ENCODE assay signal across 10 cellular contexts in the genomic region with DNA sequence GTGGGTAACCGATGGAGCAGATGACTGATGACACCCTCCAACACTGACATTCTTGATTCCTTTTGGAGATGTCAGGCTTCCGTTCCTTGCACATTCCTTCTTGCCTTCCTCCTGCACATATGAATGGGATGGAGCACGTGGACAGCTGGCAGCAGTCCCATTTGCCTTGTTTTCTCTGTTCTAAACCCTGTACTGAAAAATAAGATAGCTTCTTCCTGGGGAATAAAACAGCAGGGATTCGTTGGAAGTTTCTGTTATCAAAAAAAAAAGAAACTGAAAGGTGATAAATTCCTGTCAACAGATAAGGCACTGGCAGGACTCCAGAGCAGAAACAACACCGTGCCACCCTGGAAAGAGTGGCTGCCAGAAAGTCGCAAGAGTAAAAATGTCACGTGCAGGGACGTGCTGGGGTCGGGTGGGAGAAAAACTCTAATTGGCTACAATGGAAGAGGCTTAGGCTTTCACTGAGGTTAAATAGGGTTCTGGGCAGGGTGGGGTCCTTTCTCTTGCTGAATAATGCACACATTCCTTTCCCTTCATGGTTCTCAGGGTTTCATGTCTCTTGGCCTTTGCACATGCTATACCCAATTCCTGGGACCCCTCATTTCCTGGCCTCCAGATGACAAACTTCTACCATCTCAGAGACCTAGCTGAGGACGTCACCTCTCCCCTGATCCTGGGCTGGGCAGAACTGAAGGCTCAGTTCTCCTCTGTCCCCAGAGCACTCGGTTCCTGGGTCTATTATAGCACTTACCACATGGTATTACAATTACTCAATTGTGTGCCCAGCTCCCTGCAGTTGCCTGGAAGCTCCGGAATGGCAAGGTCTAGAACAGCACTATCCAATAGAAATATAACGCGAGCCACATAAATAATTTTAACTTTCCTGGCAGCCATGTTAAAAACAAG. TPM values are rescaled to one million over a fixed set of nuclear protein-coding genes. Genes with fewer than 3 reads are reported as not detected.
DNase-seq lines count a peak whose midpoint lies in the region; ATAC-seq, FAIRE-seq and TF ChIP-seq lines count a peak whose summit lies in the region.
"Had no signal": no experiment of that assay in that cellular context is flagged by ENCODE, and none has a peak within 500 bp of the region (broad histone marks: within the 10 kb centered on the region; RNA-seq: fewer than 3 reads in every experiment).

No MANE protein-coding gene starts in this region.

- DNase-seq in EH (ENCODE audit: low read depth) = peak; percentile 51
- peak; percentile 33 for DNase-seq in RPMI8226
- DNase-seq in heart right ventricle = peak; percentile 18 to 39
- DNase-seq in pancreas = peak in 4 of 6 donors; percentile 34 to 49 (median 46)
- no peak for DNase-seq in dedifferentiated amniotic fluid mesenchymal stem cell (ENCODE audit: extremely low spot score)
- no peak for DNase-seq in UCSD-AML1 (lab: John Stamatoyannopoulos, UW; ENCODE audit: unreplicated experiment)
- no peak for DNase-seq in D721Med (ENCODE audit: insufficient read length, low spot score)

- H3K36me3 ChIP-seq in heart right ventricle (no peaks in the 10 kb centered on the region), pancreas (no peaks in the 10 kb centered on the region)
- H3K36me3 ChIP-seq: BLaER1 had no signal

- FAIRE-seq in pancreas (lab: Jason Lieb, UNC) = no peak
- no peak for FAIRE-seq in D721Med (lab: Jason Lieb, UNC)
- FAIRE-seq: K562 had no signal

- H3K4me3 ChIP-seq in heart right ventricle (no peak overlapping the region), pancreas (no peak overlapping the region)
- H3K4me3 ChIP-seq: BLaER1, K562 had no signal

- H3K9me3 ChIP-seq in heart right ventricle (no peaks in the 10 kb centered on the region), pancreas (no peaks in the 10 kb centered on the region)
- H3K9me3 ChIP-seq: BLaER1 had no signal

- peak overlapping the region; percentile 69 to 100 (median 80) for H3K27ac ChIP-seq in heart right ventricle
- H3K27ac ChIP-seq in pancreas = peak overlapping the region in 3 of 4 donors; percentile 16 to 53 (median 53)
- H3K27ac ChIP-seq: BLaER1 had no signal

- intact Hi-C loops in heart right ventricle (cut with DNase I) (loop anchor here in 2 of 10 donors (5.0 kb wide), 2 partner anchors 723 to 728 kb away; no protein-coding TSS in a partner anchor), pancreas (cut with DNase I) (no loop called here)

- ATAC-seq in heart right ventricle = peak; percentile 50 to 78 (median 66)
- peak; percentile 46 to 69 (median 65) for ATAC-seq in pancreas
- no peak for ATAC-seq in GM21737 (IDR thresholded peaks at IDR 0.05; ENCODE audit: unreplicated experiment)
- ATAC-seq: K562 had no signal

- H3K4me1 ChIP-seq in heart right ventricle (peaks cover 11 to 84% (median 55%) of the 10 kb centered on the region in 9 donors), pancreas (peaks cover 8 to 23% (median 15%) of the 10 kb centered on the region in 3 donors)

- WGBS in heart right ventricle, 2 donors = 24% methylated on average over 14 of the region's 14 CpGs
- 24 to 27% methylated on average over 14 of the region's 14 CpGs for WGBS in pancreas, 2 donors

- H3K27me3 ChIP-seq in heart right ventricle = peaks cover 0 to 4% (median 0%) of the 10 kb centered on the region in 7 donors
- H3K27me3 ChIP-seq in pancreas = no peaks in the 10 kb centered on the region
- H3K27me3 ChIP-seq: BLaER1 had no signal

- TF ChIP-seq CTCF in heart right ventricle (IDR thresholded peaks at IDR 0.05) = no peak
- TF ChIP-seq CTCF in pancreas (IDR thresholded peaks at IDR 0.05) = no peak
- TF ChIP-seq CTCF in D721Med (IDR thresholded peaks at IDR 0.05; ENCODE audit: insufficient read depth, missing control alignments) = no peak

RNA-seq across cellular contexts. Expression of gene NUAK1, which starts 7.0 kb away (rescaled TPM):
- total RNA-seq in heart right ventricle = 10 to 100 TPM; 37.0 to 59.0 (median 47.6) TPM
- 10 to 100 TPM in 1 of 2 donors, 1 to 10 TPM in 1; 9.8 to 10.8 TPM for polyA plus RNA-seq in heart right ventricle
- 1 to 10 TPM; 2.5 to 6.5 (median 2.6) TPM for total RNA-seq in pancreas
- polyA plus RNA-seq in pancreas = 1 to 10 TPM; 1.6 to 2.9 TPM
- polyA plus RNA-seq: K562 had no signal

Comparison
In these comparisons a context has a peak if more than half of its experiments do, and no peak if none do; other contexts are left out.
1. DNase-seq: peak in EH (single experiment), RPMI8226 (single experiment), heart right ventricle (2 of 2) and pancreas (4 of 6); none in dedifferentiated amniotic fluid mesenchymal stem cell (single experiment), UCSD-AML1 (single experiment) and D721Med (single experiment).
2. RNA of gene NUAK1, which starts 7.0 kb away (total RNA-seq): 37.0 to 59.0 TPM in heart right ventricle; 2.5 to 6.5 TPM in pancreas; every median in the first group is over 4 times any median in the second.